In genomic region chr11:35388054-35388453, GRCh38 we compare ENCODE assay signal across 27 cellular contexts. TPM values are rescaled to one million over a fixed set of nuclear protein-coding genes. Genes with fewer than 3 reads are reported as not detected.
"Had no signal": no experiment of that assay in that cellular context is flagged by ENCODE, and none has a peak within 500 bp of the region (broad histone marks: within the 10 kb centered on the region; RNA-seq: fewer than 3 reads in every experiment).

No MANE protein-coding gene starts in this region.

- H3K4me3 Mint-ChIP-seq: activated B cell treated with CpG ODN at 0.5 μM for 24 hours; activated CD4-positive, alpha-beta T cell treated with anti-CD3 and anti-CD28 coated beads for 36 hours; activated naive CD4-positive, alpha-beta T cell treated with anti-CD3 and anti-CD28 coated beads, Interleukin-2, amount 10 ng/mL, durations not matched to agents 7 days and 5 days; endodermal cell; nephron progenitor cell; stimulated activated naive CD8-positive, alpha-beta T cell treated with anti-CD3 and anti-CD28 coated beads, Interleukin-15, Interleukin-2, amounts not matched to agents 100 ng/mL and 50 ng/mL, for 24 hours had no signal

- DNase-seq: activated B cell treated with CpG ODN at 0.5 μM for 24 hours; activated CD4-positive, alpha-beta T cell treated with anti-CD3 and anti-CD28 coated beads for 36 hours; activated CD4-positive, alpha-beta T cell treated with anti-CD3 and anti-CD28 coated beads, Interleukin-2, amount 50 U/mL, for 4 hours; activated CD8-positive, alpha-beta memory T cell treated with anti-CD3 and anti-CD28 coated beads for 24 hours; activated CD8-positive, alpha-beta memory T cell treated with anti-CD3 and anti-CD28 coated beads, Interleukin-2, amount 50 U/mL, for 4 hours; activated effector memory CD4-positive, alpha-beta T cell treated with Interleukin-2 at 50 U/mL for 16 hours; activated naive CD4-positive, alpha-beta T cell treated with anti-CD3 and anti-CD28 coated beads, Interleukin-2, amount 10 ng/mL, durations not matched to agents 7 days and 5 days; activated T-cell treated with anti-CD3 and anti-CD28 coated beads, Interleukin-2, amount 50 U/mL, for 48 hours; amygdala; brain microvascular endothelial cell; endodermal cell; foreskin fibroblast; kidney; nephron progenitor cell; nucleus accumbens; posterior cingulate gyrus; right lobe of liver; stimulated activated CD4-positive, alpha-beta T cell treated with anti-CD3 and anti-CD28 coated beads, Interleukin-1b, Interleukin-23, amount 100 ng/mL, for 48 hours; substantia nigra; T1000; tibial artery had no signal

- ATAC-seq: activated CD4-positive, alpha-beta T cell treated with anti-CD3 and anti-CD28 coated beads for 36 hours; right lobe of liver had no signal

- H3K27ac Mint-ChIP-seq: activated B cell treated with CpG ODN at 0.5 μM for 24 hours; activated CD4-positive, alpha-beta T cell treated with anti-CD3 and anti-CD28 coated beads for 36 hours; activated naive CD4-positive, alpha-beta T cell treated with anti-CD3 and anti-CD28 coated beads, Interleukin-2, amount 10 ng/mL, durations not matched to agents 7 days and 5 days; endodermal cell; nephron progenitor cell; stimulated activated naive CD8-positive, alpha-beta T cell treated with anti-CD3 and anti-CD28 coated beads, Interleukin-15, Interleukin-2, amounts not matched to agents 100 ng/mL and 50 ng/mL, for 24 hours had no signal

- H3K27ac ChIP-seq: brain microvascular endothelial cell, coronary artery, epithelial cell of prostate, right lobe of liver, skin epidermis had no signal

- H3K9me3 Mint-ChIP-seq: activated naive CD4-positive, alpha-beta T cell treated with anti-CD3 and anti-CD28 coated beads, Interleukin-2, amount 10 ng/mL, durations not matched to agents 7 days and 5 days; endodermal cell; nephron progenitor cell; stimulated activated naive CD8-positive, alpha-beta T cell treated with anti-CD3 and anti-CD28 coated beads, Interleukin-15, Interleukin-2, amounts not matched to agents 100 ng/mL and 50 ng/mL, for 24 hours had no signal

- H3K27me3 Mint-ChIP-seq: activated B cell treated with CpG ODN at 0.5 μM for 24 hours; activated CD4-positive, alpha-beta T cell treated with anti-CD3 and anti-CD28 coated beads for 36 hours; stimulated activated naive CD8-positive, alpha-beta T cell treated with anti-CD3 and anti-CD28 coated beads, Interleukin-15, Interleukin-2, amounts not matched to agents 100 ng/mL and 50 ng/mL, for 24 hours had no signal

RNA-seq across cellular contexts. Expression of gene SLC1A2, which starts 31.3 kb away (rescaled TPM):
- total RNA-seq: activated B cell treated with CpG ODN at 0.5 μM for 24 hours; activated CD4-positive, alpha-beta T cell treated with anti-CD3 and anti-CD28 coated beads for 36 hours; glomerular endothelial cell; T-helper 1 cell treated with Interleukin-12 subunit alpha and Interleukin-12 subunit beta and Interleukin-4 antibody, amounts not matched to agents 30 ng/mL and 1 ng/mL, for 36 hours had no signal
